Comparison of ENCODE assay signal across 14 cellular contexts in genomic region chr9:34256987-34257585, GRCh38.
DNase-seq lines count a peak whose midpoint lies in the region; ATAC-seq and TF ChIP-seq lines count a peak whose summit lies in the region.
"Had no signal": no experiment of that assay in that cellular context is flagged by ENCODE, and none has a peak within 500 bp of the region (broad histone marks: within the 10 kb centered on the region; RNA-seq: fewer than 3 reads in every experiment).

No MANE protein-coding gene starts in this region.

- H3K36me3 Mint-ChIP-seq in CD8-positive, alpha-beta T cell, result peaks cover 17% of the 10 kb centered on the region

- no peak for TF ChIP-seq CTCF in CD8-positive, alpha-beta T cell (IDR thresholded peaks at IDR 0.05)

- no peaks in the 10 kb centered on the region for H3K9me3 Mint-ChIP-seq in CD8-positive, alpha-beta T cell
- H3K9me3 Mint-ChIP-seq: CD8-positive, alpha-beta memory T cell had no signal

- POLR2A ChIA-PET in CD8-positive, alpha-beta T cell (lab: Charles Lee), result interaction anchor here (1.8 kb wide), 1 partner anchor 120 kb away, joined by 10 read pairs; the partner anchor contains the start of gene MYORG

- H3K4me3 Mint-ChIP-seq in CD8-positive, alpha-beta T cell, result peak overlapping the region; percentile 23
- H3K4me3 Mint-ChIP-seq: CD8-positive, alpha-beta memory T cell had no signal

- peak in 6 of 7 experiments; percentile 11 to 68 (median 29) for DNase-seq in CD8-positive, alpha-beta T cell
- peak; percentile 56 for DNase-seq in NAMALWA (ENCODE audit: low spot score)
- peak; percentile 8 for DNase-seq in effector CD8-positive, alpha-beta T cell (lab: John Stamatoyannopoulos, UW)
- DNase-seq in sciatic nerve (ENCODE audit: low spot score), result peak; percentile 73
- DNase-seq: activated CD8-positive, alpha-beta memory T cell treated with anti-CD3 and anti-CD28 coated beads, Interleukin-2, amount 50 U/mL, for 48 hours; anterior cingulate cortex; H7; NCI-H1105 treated with DMSO at 0.1 percent for 48 hours; stimulated activated CD4-positive, alpha-beta T cell treated with anti-CD3 and anti-CD28 coated beads, Interleukin-12 subunit alpha, Interleukin-12 subunit beta, amount 100 ng/mL, for 4 hours had no signal

- CTCF ChIA-PET in CD8-positive, alpha-beta T cell (lab: Charles Lee), result interaction anchor here (0.7 to 4.1 kb wide), 5 partner anchors 79 to 147 kb away, joined by 3 to 34 read pairs (median 3); partner anchors contain the start of gene MYORG

- H3K4me1 Mint-ChIP-seq in CD8-positive, alpha-beta T cell (ENCODE audit: low read depth), result peaks cover 29% of the 10 kb centered on the region

- H3K27ac ChIP-seq in CD8-positive, alpha-beta T cell (ENCODE audit: low read depth, low read length), result peak overlapping the region; percentile 35
- H3K27ac ChIP-seq: parathyroid adenoma had no signal

- peak overlapping the region; percentile 84 for H3K27ac Mint-ChIP-seq in CD8-positive, alpha-beta T cell

- no peaks in the 10 kb centered on the region for H3K36me3 ChIP-seq in CD8-positive, alpha-beta T cell (ENCODE audit: insufficient read depth, low read length)

- H3K4me3 ChIP-seq in CD8-positive, alpha-beta T cell (ENCODE audit: low read depth, low read length), result no peak overlapping the region

- ATAC-seq in CD8-positive, alpha-beta T cell, result peak; percentile 65
- ATAC-seq in sciatic nerve (peak; percentile 77), HG02852 (IDR thresholded peaks at IDR 0.05; ENCODE audit: unreplicated experiment) (no peak), HG03108 (IDR thresholded peaks at IDR 0.05; ENCODE audit: unreplicated experiment) (no peak), HG02973 (IDR thresholded peaks at IDR 0.05; ENCODE audit: unreplicated experiment) (no peak)

- H3K27me3 Mint-ChIP-seq in CD8-positive, alpha-beta T cell (ENCODE audit: low read depth), result no peaks in the 10 kb centered on the region
- H3K27me3 Mint-ChIP-seq: CD8-positive, alpha-beta memory T cell had no signal

- H3K4me1 ChIP-seq in CD8-positive, alpha-beta T cell (ENCODE audit: insufficient read depth, low read length), result peaks cover 25% of the 10 kb centered on the region
- H3K4me1 ChIP-seq: parathyroid adenoma had no signal

- no peaks in the 10 kb centered on the region for H3K9me3 ChIP-seq in CD8-positive, alpha-beta T cell (ENCODE audit: low read length)

- H3K27me3 ChIP-seq in CD8-positive, alpha-beta T cell (ENCODE audit: insufficient read depth, low read length), result no peaks in the 10 kb centered on the region

- intact Hi-C loops in CD8-positive, alpha-beta T cell (cut with DNase I, micrococcal nuclease), result loop anchor here (1.0 to 2.0 kb wide), 3 partner anchors 122 to 208 kb away; no protein-coding TSS in a partner anchor
- intact Hi-C loops in sciatic nerve (cut with DNase I), result loop anchor here (10.0 kb wide), 1 partner anchor 242 kb away; no protein-coding TSS in a partner anchor

Comparison
In these comparisons a context has a peak if more than half of its experiments do, and no peak if none do; other contexts are left out.
1. ATAC-seq: peak in CD8-positive, alpha-beta T cell (single experiment) and sciatic nerve (single experiment); none in HG02852 (single experiment), HG03108 (single experiment) and HG02973 (single experiment).
2. DNase-seq: peak in every context shown above with its lines; median percentile 73 in sciatic nerve; 56 in NAMALWA; 29 in CD8-positive, alpha-beta T cell; 8 in effector CD8-positive, alpha-beta T cell.